In genomic region chr7:100469227-100470044, GRCh38 we compare ENCODE assay signal across 8 cellular contexts. TPM values are rescaled to one million over a fixed set of nuclear protein-coding genes. Genes with fewer than 3 reads are reported as not detected.
A peak's percentile ranks its signal among the peaks of the same experiment; 100 is the strongest.
DNase-seq lines count a peak whose midpoint lies in the region; ATAC-seq and TF ChIP-seq lines count a peak whose summit lies in the region.

No MANE protein-coding gene starts in this region.

- in situ Hi-C loops in Panc1 (cut with HindIII; ENCODE audit: low pct_unique_long_range_greater_than_20kb, low sequenced_read_pairs) = no loop called here

- peak overlapping the region; percentile 65 for H3K27ac ChIP-seq in Panc1 (ENCODE audit: low read length)

- H3K4me1 ChIP-seq in Panc1 (ENCODE audit: control insufficient read depth, insufficient read depth, low read length) = peaks cover 18% of the 10 kb centered on the region

- no peaks in the 10 kb centered on the region for H3K9me3 Mint-ChIP-seq in nephron

- no peaks in the 10 kb centered on the region for H3K27me3 Mint-ChIP-seq in nephron (ENCODE audit: low read depth)

- POLR2A ChIA-PET in Panc1 (lab: Charles Lee) = interaction anchor here (0.6 to 0.7 kb wide), 5 partner anchors 14 to 126 kb away, joined by 5 to 23 read pairs (median 9); partner anchors contain the start of gene NYAP1

- no peak overlapping the region for H3K4me3 ChIP-seq in Jurkat, Clone E6-1 (ENCODE audit: low read length)
- H3K4me3 ChIP-seq in Panc1 (ENCODE audit: low read depth in 2 of 2, low read length in 2 of 2) = no peak overlapping the region

- CTCF ChIA-PET in Panc1 (lab: Charles Lee) = interaction anchor here (0.6 to 1.7 kb wide), 15 partner anchors 9 to 437 kb away, joined by 3 to 12 read pairs (median 4); partner anchors contain the start of gene PPP1R35

- H3K4me3 Mint-ChIP-seq in nephron = no peak overlapping the region

- peak; percentile 42 for DNase-seq in Jurkat, Clone E6-1 (ENCODE audit: low read depth, low spot score)
- DNase-seq in Panc1 (ENCODE audit: low read depth, low spot score) (peak; percentile 66), activated T-helper 1 cell treated with Interleukin-2 at 50 U/mL for 16 hours (ENCODE audit: low read depth) (peak; percentile 73), fibroblast of gingiva (ENCODE audit: low read depth) (peak; percentile 58)
- peak; percentile 70 for DNase-seq in stimulated activated naive CD4-positive, alpha-beta T cell treated with Interleukin-2 at 50 U/mL for 16 hours (lab: John Stamatoyannopoulos, UW)

- peaks cover 14% of the 10 kb centered on the region for H3K36me3 Mint-ChIP-seq in nephron (ENCODE audit: low read depth)

- BruUV-seq in Panc1 (replicated peaks; lab: Mats Ljungman, UMichigan) = no TSS peak

- peak overlapping the region in 2 of 3 experiments; percentile 23 to 77 for H3K27ac Mint-ChIP-seq in nephron

- intact Hi-C loops in Panc1 (cut with micrococcal nuclease; ENCODE audit: unreplicated experiment) = loop anchor here (1.0 kb wide), 1 partner anchor 90 kb away; no protein-coding TSS in a partner anchor

- peak; percentile 83 for ATAC-seq in Panc1
- ATAC-seq in GM21367 (IDR thresholded peaks at IDR 0.05; ENCODE audit: unreplicated experiment) = no peak

- no peaks in the 10 kb centered on the region for H3K9me3 ChIP-seq in Panc1 (ENCODE audit: control insufficient read depth, insufficient read depth, low read depth, low read length)

- TF ChIP-seq CTCF in GM12873 (IDR thresholded peaks at IDR 0.05; ENCODE audit: insufficient read depth, low read depth, low read length, missing control alignments) = peak; percentile 100
- TF ChIP-seq CTCF in Panc1 (IDR thresholded peaks at IDR 0.05) = peak; percentile 96
- peak; percentile 84 to 91 (median 88) for TF ChIP-seq CTCF in nephron (IDR thresholded peaks at IDR 0.05; ENCODE audit: unreplicated experiment in 3 of 3)

- no peaks in the 10 kb centered on the region for H3K36me3 ChIP-seq in Panc1 (ENCODE audit: control insufficient read depth, insufficient read depth, low read length)

- no peaks in the 10 kb centered on the region for H3K27me3 ChIP-seq in Panc1 (ENCODE audit: control insufficient read depth, insufficient read depth, low read length)

- H3K4me1 Mint-ChIP-seq in nephron = peaks cover 23% of the 10 kb centered on the region

RNA-seq across cellular contexts. Expression of gene SPACDR, which starts 5.4 kb away (rescaled TPM):
- not detected for polyA plus RNA-seq in Jurkat, Clone E6-1 (2012; ENCODE audit: insufficient read depth, insufficient read length)
- 1.5 TPM for total RNA-seq in Panc1 (2021; ENCODE audit: unreplicated experiment)
- 2.5 TPM for polyA plus RNA-seq in Panc1 (2012; ENCODE audit: insufficient read length)

RNA-seq across cellular contexts. Expression of gene TSC22D4, which starts 9.6 kb away (rescaled TPM):
- 32.2 TPM for polyA plus RNA-seq in Jurkat, Clone E6-1 (2012; ENCODE audit: insufficient read depth, insufficient read length)
- total RNA-seq in Panc1 (2021; ENCODE audit: unreplicated experiment) = 82.6 TPM
- polyA plus RNA-seq in Panc1 (2012; ENCODE audit: insufficient read length) = 73.5 TPM

RNA-seq across cellular contexts. Expression of gene NYAP1, which starts 14.3 kb away (rescaled TPM):
- polyA plus RNA-seq in Jurkat, Clone E6-1 (2012; ENCODE audit: insufficient read depth, insufficient read length) = 0.48 TPM
- total RNA-seq in Panc1 (2021; ENCODE audit: unreplicated experiment) = 4.0 TPM
- 6.5 TPM for polyA plus RNA-seq in Panc1 (2012; ENCODE audit: insufficient read length)

RNA-seq across cellular contexts. Expression of gene PPP1R35, which starts 33.1 kb away (rescaled TPM):
- polyA plus RNA-seq in Jurkat, Clone E6-1 (2012; ENCODE audit: insufficient read depth, insufficient read length) = 88.7 TPM
- total RNA-seq in Panc1 (2021; ENCODE audit: unreplicated experiment) = 74.4 TPM
- 63.9 TPM for polyA plus RNA-seq in Panc1 (2012; ENCODE audit: insufficient read length)

RNA-seq across cellular contexts. Expression of gene MEPCE, which starts 39.8 kb away (rescaled TPM):
- 57.8 TPM for polyA plus RNA-seq in Jurkat, Clone E6-1 (2012; ENCODE audit: insufficient read depth, insufficient read length)
- total RNA-seq in Panc1 (2021; ENCODE audit: unreplicated experiment) = 72.1 TPM
- polyA plus RNA-seq in Panc1 (2012; ENCODE audit: insufficient read length) = 77.1 TPM
